In the genomic region with DNA sequence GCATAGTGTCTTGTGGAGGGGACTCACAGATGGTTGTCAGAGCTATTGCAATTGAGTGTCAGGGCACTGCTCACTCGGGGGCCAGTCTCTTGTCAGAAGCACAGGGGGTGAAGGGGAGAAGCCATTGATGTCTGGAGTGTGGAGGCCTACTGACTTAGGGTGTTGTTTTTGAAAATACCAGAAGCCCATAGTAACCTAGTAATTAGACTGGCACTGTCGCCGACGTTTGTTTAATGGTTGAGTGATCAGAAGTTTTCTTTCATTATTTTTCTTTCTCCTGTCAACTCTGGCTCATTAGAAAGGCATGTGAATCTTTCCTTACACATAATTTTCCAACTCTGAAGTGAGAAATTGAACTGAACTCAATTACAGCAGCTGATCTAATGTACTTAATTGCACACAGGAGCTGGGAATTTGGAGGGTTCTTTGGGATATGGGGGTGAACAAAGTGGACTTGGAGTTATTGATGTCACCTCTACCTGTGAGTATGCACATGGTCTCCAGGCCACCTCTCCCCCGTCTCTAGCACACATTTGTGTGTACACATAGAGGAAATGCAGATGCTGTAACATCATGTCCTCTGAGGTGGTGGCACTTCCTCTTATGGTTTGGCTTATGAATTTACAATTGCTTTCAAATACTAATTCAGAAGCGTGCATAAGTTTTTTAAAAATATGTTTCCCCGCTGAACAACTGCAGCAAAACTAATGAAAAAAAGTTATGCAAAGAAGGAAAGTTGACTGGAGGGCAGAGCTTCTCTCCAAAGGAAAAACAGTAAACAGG, we compare ENCODE assay signal across 20 cellular contexts.
DNase-seq lines count a peak whose midpoint lies in the region; TF ChIP-seq lines count a peak whose summit lies in the region.
"Had no signal": no experiment of that assay in that cellular context is flagged by ENCODE, and none has a peak within 500 bp of the region (broad histone marks: within the 10 kb centered on the region; RNA-seq: fewer than 3 reads in every experiment).

No MANE protein-coding gene starts in this region.

- peaks cover 9% of the 10 kb centered on the region for H3K4me1 Mint-ChIP-seq in glutamatergic neuron (ENCODE audit: low read depth, unreplicated experiment)

- H3K27me3 Mint-ChIP-seq in glutamatergic neuron (ENCODE audit: unreplicated experiment): peaks cover 2% of the 10 kb centered on the region

- WGBS in GM23248 (ENCODE audit: low coverage in 1 of 2, low lambda C conversion rate in 2 of 2, missing lambda C conversion rate in 2 of 2), 2 experiments: 7 to 10% methylated on average over 7 of the region's 7 CpGs

- H3K4me1 ChIP-seq in GM23248 (ENCODE audit: insufficient read depth): no peaks in the 10 kb centered on the region
- H3K4me1 ChIP-seq: Peyer's patch had no signal

- H3K9me2 ChIP-seq in GM23248 (ENCODE audit: insufficient read depth): no peaks in the 10 kb centered on the region
- H3K9me2 ChIP-seq: SK-N-SH had no signal

- H3K4me2 ChIP-seq in GM23248 (ENCODE audit: unreplicated experiment): no peak overlapping the region
- H3K4me2 ChIP-seq: SK-N-SH had no signal

- H3K36me3 Mint-ChIP-seq in glutamatergic neuron (ENCODE audit: unreplicated experiment): peaks cover 7% of the 10 kb centered on the region

- no peak overlapping the region for H3K9ac ChIP-seq in GM23248
- H3K9ac ChIP-seq: SK-N-SH had no signal

- no peaks in the 10 kb centered on the region for H3K9me3 ChIP-seq in GM23248 (ENCODE audit: low read depth)
- H3K9me3 ChIP-seq: SK-N-SH had no signal

- peak; percentile 1 for DNase-seq in NOMO-1 treated with DMSO at 0.1 percent for 48 hours (lab: John Stamatoyannopoulos, UW; ENCODE audit: unreplicated experiment)
- no peak for DNase-seq in NOMO-1 (lab: John Stamatoyannopoulos, UW; ENCODE audit: unreplicated experiment in 2 of 2)
- peak; percentile 78 for DNase-seq in astrocyte of the hippocampus (ENCODE audit: low read depth, low spot score)
- peak; percentile 80 for DNase-seq in kidney tubule cell (ENCODE audit: low spot score)
- peak; percentile 62 for DNase-seq in retinal pigment epithelial cell (ENCODE audit: low read depth)
- DNase-seq in GM23248: no peak
- DNase-seq in stimulated activated CD4-positive, alpha-beta T cell treated with anti-CD3 and anti-CD28 coated beads, Interleukin-4, amount 100 ng/mL, for 1 hour: no peak
- no peak for DNase-seq in glutamatergic neuron
- DNase-seq: C1 segment of cervical spinal cord; DND-41; GDM1; HFFc6; KG1; NCI-H1930; NCI-H2171; NCI-H446; NK-92 treated with Interleukin-12 subunit alpha and Interleukin-12 subunit beta, amount 100 ng/mL, for 24 hours; Peyer's patch; Right ventricle myocardium superior; SK-N-SH had no signal

- TF ChIP-seq CTCF in retinal pigment epithelial cell (conservative IDR thresholded peaks at IDR 0.05; ENCODE audit: low read depth, low read length) (no peak), glutamatergic neuron (IDR thresholded peaks at IDR 0.05; ENCODE audit: partially characterized antibody, unreplicated experiment) (no peak)

- H4K20me1 ChIP-seq in GM23248 (ENCODE audit: insufficient read depth): no peaks in the 10 kb centered on the region

- H3F3A ChIP-seq in GM23248 (ENCODE audit: insufficient read depth): no peaks in the 10 kb centered on the region

- no peaks in the 10 kb centered on the region for H3K79me2 ChIP-seq in GM23248 (ENCODE audit: insufficient read depth)

- no peaks in the 10 kb centered on the region for H3K36me3 ChIP-seq in GM23248 (ENCODE audit: low read depth)
- H3K36me3 ChIP-seq: Peyer's patch had no signal

- H2AFZ ChIP-seq in GM23248: no peak overlapping the region

- no peak overlapping the region for H3K4me3 Mint-ChIP-seq in glutamatergic neuron (ENCODE audit: unreplicated experiment)
- H3K4me3 Mint-ChIP-seq: HFFc6 had no signal

- peaks cover 8% of the 10 kb centered on the region for H3K9me3 Mint-ChIP-seq in glutamatergic neuron (ENCODE audit: unreplicated experiment)

- no peak overlapping the region for H3K27ac Mint-ChIP-seq in glutamatergic neuron (ENCODE audit: unreplicated experiment)
- H3K27ac Mint-ChIP-seq: HFFc6 had no signal

- no peak overlapping the region for H3K27ac ChIP-seq in GM23248
- H3K27ac ChIP-seq: Peyer's patch had no signal

- H3K4me3 ChIP-seq in retinal pigment epithelial cell (ENCODE audit: low read length): no peak overlapping the region
- H3K4me3 ChIP-seq in GM23248: no peak overlapping the region
- H3K4me3 ChIP-seq: Peyer's patch had no signal

- H3K27me3 ChIP-seq in GM23248 (replicated peaks; ENCODE audit: insufficient read depth): no peaks in the 10 kb centered on the region
- H3K27me3 ChIP-seq: Peyer's patch had no signal

- in situ Hi-C loops in GM23248 (cut with MboI): no loop called here

Comparison
In these comparisons a context has a peak if more than half of its experiments do, and no peak if none do; other contexts are left out.
1. DNase-seq: peak in NOMO-1 treated with DMSO at 0.1 percent for 48 hours (single experiment), astrocyte of the hippocampus (single experiment), kidney tubule cell (single experiment) and retinal pigment epithelial cell (single experiment); none in NOMO-1 (0 of 2), GM23248 (single experiment), stimulated activated CD4-positive, alpha-beta T cell treated with anti-CD3 and anti-CD28 coated beads, Interleukin-4, amount 100 ng/mL, for 1 hour (single experiment) and glutamatergic neuron (single experiment).